In genomic region chr22:20015971-20016733, GRCh38 we compare ENCODE assay signal across 1 cellular context.
A peak's percentile ranks its signal among the peaks of the same experiment; 100 is the strongest.
TF ChIP-seq lines count a peak whose summit lies in the region.

No MANE protein-coding gene starts in this region.

TF ChIP-seq in HepG2, 621 proteins besides CTCF, POLR2A, EP300 and RAD21 (continued from another document and continues in another):
- TF ChIP-seq ZNF691 (CRISPR knock-in tag; IDR thresholded peaks at IDR 0.05; ENCODE audit: borderline replicate concordance, low read depth) (no peak), HNF1B (CRISPR knock-in tag; IDR thresholded peaks at IDR 0.05) (no peak), ZNF792 (CRISPR knock-in tag; IDR thresholded peaks at IDR 0.05) (no peak), KLF16 (CRISPR knock-in tag; IDR thresholded peaks at IDR 0.05) (no peak), NR2F1 (CRISPR knock-in tag; IDR thresholded peaks at IDR 0.05) (no peak), TAF15 (IDR thresholded peaks at IDR 0.05; ENCODE audit: low read depth, low read length, poor library complexity, severe bottlenecking) (no peak), RARG (CRISPR knock-in tag; IDR thresholded peaks at IDR 0.05; ENCODE audit: low read depth) (no peak), HBP1 (CRISPR knock-in tag; IDR thresholded peaks at IDR 0.05; ENCODE audit: low read depth) (no peak), REST (IDR thresholded peaks at IDR 0.05; ENCODE audit: borderline replicate concordance in 1 of 2, low read depth in 1 of 2, low read length in 2 of 2) (no peak), MEF2D (CRISPR knock-in tag; IDR thresholded peaks at IDR 0.05) (no peak), ZNF530 (CRISPR knock-in tag; IDR thresholded peaks at IDR 0.05; ENCODE audit: low read depth) (no peak), HCFC1 (IDR thresholded peaks at IDR 0.05; ENCODE audit: low read depth, low read length) (no peak), ZBTB42 (CRISPR knock-in tag; IDR thresholded peaks at IDR 0.05) (no peak), ZBTB46 (CRISPR knock-in tag; IDR thresholded peaks at IDR 0.05; ENCODE audit: borderline replicate concordance) (no peak), RXRA (CRISPR knock-in tag; IDR thresholded peaks at IDR 0.05) (no peak), TCF12 (IDR thresholded peaks at IDR 0.05) (no peak), TCF12 (CRISPR knock-in tag; IDR thresholded peaks at IDR 0.05) (0 out of 2 replicates have a peak, but pooled peaks have one; percentile 40), NCOR1 (IDR thresholded peaks at IDR 0.05; ENCODE audit: borderline replicate concordance, low read length) (no peak), KMT2B (CRISPR knock-in tag; IDR thresholded peaks at IDR 0.05) (0 out of 2 replicates have a peak, but pooled peaks have one; percentile 5), ZNF784 (CRISPR knock-in tag; IDR thresholded peaks at IDR 0.05; ENCODE audit: borderline replicate concordance) (no peak), SOX5 (CRISPR knock-in tag; IDR thresholded peaks at IDR 0.05; ENCODE audit: borderline replicate concordance) (no peak), ZNF577 (CRISPR knock-in tag; IDR thresholded peaks at IDR 0.05; ENCODE audit: borderline replicate concordance, low read depth) (no peak), PHF20 (CRISPR knock-in tag; IDR thresholded peaks at IDR 0.05) (no peak), ZBTB7B (CRISPR knock-in tag; IDR thresholded peaks at IDR 0.05) (peak; percentile 83), ATF3 (CRISPR knock-in tag; IDR thresholded peaks at IDR 0.05) (no peak), NFATC3 (CRISPR knock-in tag; IDR thresholded peaks at IDR 0.05) (no peak), BATF2 (CRISPR knock-in tag; IDR thresholded peaks at IDR 0.05) (0 out of 2 replicates have a peak, but pooled peaks have one; percentile 46), MYNN (CRISPR knock-in tag; IDR thresholded peaks at IDR 0.05; ENCODE audit: low read depth) (no peak), ZNF563 (CRISPR knock-in tag; IDR thresholded peaks at IDR 0.05) (no peak), TCF7L2 (IDR thresholded peaks at IDR 0.05; ENCODE audit: low read depth, low read length) (no peak), ZNF382 (CRISPR knock-in tag; IDR thresholded peaks at IDR 0.05; ENCODE audit: borderline replicate concordance) (no peak), KLF11 (CRISPR knock-in tag; IDR thresholded peaks at IDR 0.05) (no peak), NFE2L1 (CRISPR knock-in tag; IDR thresholded peaks at IDR 0.05; ENCODE audit: borderline replicate concordance) (no peak), ZFYVE20 (CRISPR knock-in tag; IDR thresholded peaks at IDR 0.05; ENCODE audit: borderline replicate concordance, low read depth) (no peak), ZSCAN20 (CRISPR knock-in tag; IDR thresholded peaks at IDR 0.05; ENCODE audit: borderline replicate concordance) (0 out of 2 replicates have a peak, but pooled peaks have one; percentile 46), HOXA7 (CRISPR knock-in tag; IDR thresholded peaks at IDR 0.05) (no peak), TEAD2 (CRISPR knock-in tag; IDR thresholded peaks at IDR 0.05) (no peak), BORCS8-MEF2B (CRISPR knock-in tag; IDR thresholded peaks at IDR 0.05) (no peak; the same call in 1 of the 2 replicates), ZNF282 (IDR thresholded peaks at IDR 0.05; ENCODE audit: partially characterized antibody) (no peak), SMAD3 (CRISPR knock-in tag; IDR thresholded peaks at IDR 0.05) (no peak), FOXC1 (CRISPR knock-in tag; IDR thresholded peaks at IDR 0.05; ENCODE audit: borderline replicate concordance) (no peak), BCL6 (CRISPR knock-in tag; IDR thresholded peaks at IDR 0.05) (no peak), ZC3H13 (CRISPR knock-in tag; IDR thresholded peaks at IDR 0.05) (no peak), SNAPC4 (CRISPR knock-in tag; IDR thresholded peaks at IDR 0.05) (no peak), GMEB2 (CRISPR knock-in tag; IDR thresholded peaks at IDR 0.05; ENCODE audit: low read depth) (no peak)
